ENCODE assay signal across 22 cellular contexts in the genomic region with DNA sequence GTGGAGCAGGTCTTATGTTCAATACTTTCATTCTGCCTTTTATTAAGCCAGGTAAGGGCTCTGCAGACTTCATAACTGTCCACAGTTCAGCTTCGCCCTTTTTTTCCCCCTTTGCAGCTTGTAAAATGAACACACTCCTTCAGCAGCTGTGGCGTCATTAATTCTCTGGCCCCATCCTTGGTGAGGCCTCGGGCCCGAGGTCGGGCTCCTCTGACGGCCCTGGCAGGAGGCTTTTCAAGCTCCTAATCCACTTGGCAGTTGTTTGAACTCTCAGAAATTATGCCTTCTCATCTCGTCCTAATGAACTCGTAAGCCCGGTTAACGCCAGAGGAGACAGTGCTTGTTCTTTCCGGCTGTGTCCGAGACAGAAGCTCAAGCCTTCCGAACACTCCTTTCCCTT. TPM values are rescaled to one million over a fixed set of nuclear protein-coding genes. Genes with fewer than 3 reads are reported as not detected.
"Had no signal": no experiment of that assay in that cellular context is flagged by ENCODE, and none has a peak within 500 bp of the region (broad histone marks: within the 10 kb centered on the region; RNA-seq: fewer than 3 reads in every experiment).

No MANE protein-coding gene starts in this region.

- H3K4me3 ChIP-seq: MG63, SJSA1, SK-N-MC had no signal

- H3K4me1 ChIP-seq: SJSA1 had no signal

- H3K27ac ChIP-seq: RWPE1, SJSA1, SK-N-MC had no signal

- H3K36me3 ChIP-seq: MG63, SJSA1 had no signal

- DNase-seq: Karpas-422, KG1, MG63, NCI-H1092, NCI-H1105 treated with DMSO at 0.1 percent for 48 hours, NCI-H1417 treated with DMSO at 0.1 percent for 48 hours, NCI-H146, NCI-H1694 treated with DMSO at 0.1 percent for 48 hours, NCI-H1930, NCI-H2081, NCI-H2171, NCI-H226, NCI-H446 treated with DMSO at 0.1 percent for 48 hours, NCI-H510A treated with DMSO at 0.1 percent for 48 hours, NCI-H526, PC-3, SHP77 had no signal

- H3K9me3 ChIP-seq: MG63 had no signal

RNA-seq across cellular contexts. Expression of a gene that starts 18.2 kb away (rescaled TPM):
- total RNA-seq: HT-29, OCI-LY7, SJSA1 had no signal
